ENCODE assay signal across 24 cellular contexts in genomic region chr5:34722183-34722582, GRCh38.
"Had no signal": no experiment of that assay in that cellular context is flagged by ENCODE, and none has a peak within 500 bp of the region (broad histone marks: within the 10 kb centered on the region; RNA-seq: fewer than 3 reads in every experiment).

No MANE protein-coding gene starts in this region.

- H3K27ac ChIP-seq: psoas muscle, suprapubic skin had no signal

- H3K4me1 Mint-ChIP-seq: activated B cell treated with CpG ODN at 0.5 μM for 24 hours; activated naive CD8-positive, alpha-beta T cell treated with anti-CD3 and anti-CD28 coated beads, Interleukin-2, amount 10 ng/mL, durations not matched to agents 7 days and 5 days; memory B cell; naive B cell; stimulated activated naive CD8-positive, alpha-beta T cell treated with anti-CD3 and anti-CD28 coated beads, Interleukin-15, amount 100 ng/mL, for 72 hours had no signal

- ATAC-seq: mucosa of descending colon; psoas muscle; right cardiac atrium; stimulated activated naive CD8-positive, alpha-beta T cell treated with anti-CD3 and anti-CD28 coated beads, Interleukin-15, amount 100 ng/mL, for 72 hours had no signal

- H3K36me3 Mint-ChIP-seq: activated naive CD8-positive, alpha-beta T cell treated with anti-CD3 and anti-CD28 coated beads, Interleukin-2, amount 10 ng/mL, durations not matched to agents 7 days and 5 days had no signal

- H3K27me3 ChIP-seq: esophagus squamous epithelium, suprapubic skin, vagina had no signal

- H3K9me3 Mint-ChIP-seq: activated CD4-positive, alpha-beta memory T cell treated with anti-CD3 and anti-CD28 coated beads for 36 hours; activated T-helper 2 cell treated with anti-CD3 and anti-CD28 coated beads, Interferon-gamma antibody, Interleukin-2, Interleukin-4, amounts not matched to agents 10 μg/mL and 5 μg/mL and 100 μg/mL, durations not matched to agents 14 hours and 24 hours and 36 hours had no signal

- H3K4me1 ChIP-seq: psoas muscle had no signal

- H3K27me3 Mint-ChIP-seq: activated B cell treated with CpG ODN at 0.5 μM for 24 hours; activated CD4-positive, alpha-beta memory T cell treated with anti-CD3 and anti-CD28 coated beads for 36 hours; activated naive CD8-positive, alpha-beta T cell treated with anti-CD3 and anti-CD28 coated beads, Interleukin-2, amount 10 ng/mL, durations not matched to agents 7 days and 5 days; dendritic cell treated with granulocyte-macrophage colony-stimulating factor and Interleukin-4, amounts not matched to agents 40 ng/mL and 50 ng/mL, for 4 days; stimulated activated naive CD8-positive, alpha-beta T cell treated with anti-CD3 and anti-CD28 coated beads, Interleukin-15, amount 100 ng/mL, for 72 hours had no signal

- H3K27ac Mint-ChIP-seq: activated B cell treated with CpG ODN at 0.5 μM for 24 hours; activated CD4-positive, alpha-beta memory T cell treated with anti-CD3 and anti-CD28 coated beads for 36 hours; activated naive CD8-positive, alpha-beta T cell treated with anti-CD3 and anti-CD28 coated beads, Interleukin-2, amount 10 ng/mL, durations not matched to agents 7 days and 5 days; activated T-cell treated with anti-CD3 and anti-CD28 coated beads, Interleukin-2, amount 50 U/mL, for 24 hours; activated T-helper 2 cell treated with anti-CD3 and anti-CD28 coated beads, Interferon-gamma antibody, Interleukin-2, Interleukin-4, amounts not matched to agents 10 μg/mL and 5 μg/mL and 100 μg/mL, durations not matched to agents 14 hours and 24 hours and 36 hours; dendritic cell treated with granulocyte-macrophage colony-stimulating factor and Interleukin-4, amounts not matched to agents 40 ng/mL and 50 ng/mL, for 4 days; memory B cell; stimulated activated naive CD8-positive, alpha-beta T cell treated with anti-CD3 and anti-CD28 coated beads, Interleukin-15, amount 100 ng/mL, for 72 hours had no signal

- H3K4me3 ChIP-seq: esophagus squamous epithelium, mucosa of descending colon, psoas muscle, suprapubic skin, vagina had no signal

- H3K36me3 ChIP-seq: esophagus squamous epithelium, suprapubic skin, vagina had no signal

- FAIRE-seq: small intestine, TTC549 had no signal

- DNase-seq: activated B cell treated with CpG ODN at 0.5 μM for 24 hours; activated CD4-positive, alpha-beta memory T cell treated with anti-CD3 and anti-CD28 coated beads for 36 hours; activated CD4-positive, alpha-beta T cell treated with anti-CD3 and anti-CD28 coated beads for 4 hours; activated naive CD4-positive, alpha-beta T cell treated with Interleukin-2 at 50 U/mL for 16 hours; activated naive CD8-positive, alpha-beta T cell treated with anti-CD3 and anti-CD28 coated beads, Interleukin-2, amount 10 ng/mL, durations not matched to agents 7 days and 5 days; activated T-cell treated with anti-CD3 and anti-CD28 coated beads, Interleukin-2, amount 50 U/mL, for 24 hours; amygdala; effector CD8-positive, alpha-beta T cell; esophagus squamous epithelium; mucosa of descending colon; naive B cell; psoas muscle; right cardiac atrium; small intestine; stimulated activated CD4-positive, alpha-beta T cell treated with anti-CD3 and anti-CD28 coated beads, Interleukin-4, amount 100 ng/mL, for 1 hour; stimulated activated naive CD8-positive, alpha-beta T cell treated with anti-CD3 and anti-CD28 coated beads, Interleukin-15, amount 100 ng/mL, for 72 hours; T-helper 2 cell had no signal

- H3K9me3 ChIP-seq: esophagus squamous epithelium, mucosa of descending colon, psoas muscle, suprapubic skin, vagina had no signal

- H3K4me3 Mint-ChIP-seq: activated B cell treated with CpG ODN at 0.5 μM for 24 hours; activated CD4-positive, alpha-beta memory T cell treated with anti-CD3 and anti-CD28 coated beads for 36 hours; activated naive CD8-positive, alpha-beta T cell treated with anti-CD3 and anti-CD28 coated beads, Interleukin-2, amount 10 ng/mL, durations not matched to agents 7 days and 5 days; activated T-cell treated with anti-CD3 and anti-CD28 coated beads, Interleukin-2, amount 50 U/mL, for 24 hours; dendritic cell treated with granulocyte-macrophage colony-stimulating factor and Interleukin-4, amounts not matched to agents 40 ng/mL and 50 ng/mL, for 4 days; memory B cell; naive B cell; neural crest cell; stimulated activated naive CD8-positive, alpha-beta T cell treated with anti-CD3 and anti-CD28 coated beads, Interleukin-15, amount 100 ng/mL, for 72 hours had no signal
